Comparison of ENCODE assay signal across 10 cellular contexts in the genomic region with DNA sequence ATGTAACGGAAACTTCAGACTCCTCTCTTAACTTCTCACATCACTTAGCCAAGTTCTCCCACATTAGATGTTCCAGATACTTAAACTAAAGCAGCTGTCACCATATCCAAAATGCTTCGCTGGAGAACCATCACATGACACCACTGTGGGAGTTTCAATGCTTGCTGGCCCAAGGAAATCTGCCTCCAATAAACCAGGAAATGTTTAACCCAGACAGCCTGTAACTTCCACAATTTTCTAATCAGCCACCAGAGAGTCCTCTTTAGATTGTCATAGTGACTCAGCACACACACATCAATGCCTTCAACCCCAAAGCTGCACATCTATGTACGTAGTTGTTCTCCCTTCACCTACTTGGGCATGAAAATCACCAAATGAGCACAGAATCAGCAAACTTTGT.
DNase-seq lines count a peak whose midpoint lies in the region; ATAC-seq and TF ChIP-seq lines count a peak whose summit lies in the region.
"Had no signal": no experiment of that assay in that cellular context is flagged by ENCODE, and none has a peak within 500 bp of the region (broad histone marks: within the 10 kb centered on the region; RNA-seq: fewer than 3 reads in every experiment).

No MANE protein-coding gene starts in this region.

- TF ChIP-seq CTCF in brain microvascular endothelial cell (IDR thresholded peaks at IDR 0.05; ENCODE audit: low read depth, low read length, missing control alignments), result peak; percentile 1
- TF ChIP-seq CTCF in glutamatergic neuron (IDR thresholded peaks at IDR 0.05; ENCODE audit: partially characterized antibody, unreplicated experiment), result no peak
- no peak for TF ChIP-seq CTCF in CD8-positive, alpha-beta T cell (IDR thresholded peaks at IDR 0.05)

- no peaks in the 10 kb centered on the region for H3K27me3 ChIP-seq in brain microvascular endothelial cell (replicated peaks)
- H3K27me3 ChIP-seq in CD8-positive, alpha-beta T cell (ENCODE audit: insufficient read depth, low read length), result no peaks in the 10 kb centered on the region
- no peaks in the 10 kb centered on the region for H3K27me3 ChIP-seq in CD8-positive, alpha-beta memory T cell (ENCODE audit: insufficient read depth, low read length, poor library complexity, severe bottlenecking)
- H3K27me3 ChIP-seq: BLaER1 had no signal

- CTCF ChIA-PET in CD8-positive, alpha-beta T cell (lab: Charles Lee), result no interaction called here
- CTCF ChIA-PET in CD8-positive, alpha-beta memory T cell (lab: Charles Lee), result no interaction called here

- ATAC-seq in left colon, result peak; percentile 53
- ATAC-seq in HG03439 (IDR thresholded peaks at IDR 0.05; ENCODE audit: unreplicated experiment), result no peak
- no peak for ATAC-seq in CD8-positive, alpha-beta T cell

- H3K4me1 Mint-ChIP-seq in glutamatergic neuron (ENCODE audit: low read depth, unreplicated experiment), result no peaks in the 10 kb centered on the region
- H3K4me1 Mint-ChIP-seq in CD8-positive, alpha-beta T cell (ENCODE audit: low read depth), result no peaks in the 10 kb centered on the region
- H3K4me1 Mint-ChIP-seq in CD8-positive, alpha-beta memory T cell, result no peaks in the 10 kb centered on the region
- H3K4me1 Mint-ChIP-seq: activated naive CD4-positive, alpha-beta T cell treated with anti-CD3 and anti-CD28 coated beads, Interleukin-2, amount 50 U/mL, for 24 hours had no signal

- H3K36me3 ChIP-seq in brain microvascular endothelial cell (replicated peaks), result no peaks in the 10 kb centered on the region
- no peaks in the 10 kb centered on the region for H3K36me3 ChIP-seq in CD8-positive, alpha-beta T cell (ENCODE audit: insufficient read depth, low read length)
- no peaks in the 10 kb centered on the region for H3K36me3 ChIP-seq in CD8-positive, alpha-beta memory T cell (ENCODE audit: insufficient read depth, low read length)
- H3K36me3 ChIP-seq: BLaER1 had no signal

- no peaks in the 10 kb centered on the region for H3K4me1 ChIP-seq in CD8-positive, alpha-beta T cell (ENCODE audit: insufficient read depth, low read length)
- no peaks in the 10 kb centered on the region for H3K4me1 ChIP-seq in CD8-positive, alpha-beta memory T cell (ENCODE audit: insufficient read depth, low read length)
- H3K4me1 ChIP-seq: BLaER1 had no signal

- no peaks in the 10 kb centered on the region for H3K9me3 ChIP-seq in CD8-positive, alpha-beta T cell (ENCODE audit: low read length)
- H3K9me3 ChIP-seq in CD8-positive, alpha-beta memory T cell (ENCODE audit: low read length), result no peaks in the 10 kb centered on the region
- H3K9me3 ChIP-seq: BLaER1 had no signal

- peaks cover 2% of the 10 kb centered on the region for H3K9me3 Mint-ChIP-seq in glutamatergic neuron (ENCODE audit: unreplicated experiment)
- H3K9me3 Mint-ChIP-seq in CD8-positive, alpha-beta T cell, result no peaks in the 10 kb centered on the region
- H3K9me3 Mint-ChIP-seq in CD8-positive, alpha-beta memory T cell, result peaks cover 0 to 9% (median 0%) of the 10 kb centered on the region in 5 donors
- H3K9me3 Mint-ChIP-seq: activated naive CD4-positive, alpha-beta T cell treated with anti-CD3 and anti-CD28 coated beads, Interleukin-2, amount 50 U/mL, for 24 hours had no signal

- intact Hi-C loops in left colon (cut with DNase I, micrococcal nuclease), result no loop called here
- intact Hi-C loops in CD8-positive, alpha-beta T cell (cut with DNase I, micrococcal nuclease), result no loop called here

- H3K27ac Mint-ChIP-seq in glutamatergic neuron (ENCODE audit: unreplicated experiment), result no peak overlapping the region
- H3K27ac Mint-ChIP-seq in CD8-positive, alpha-beta T cell, result no peak overlapping the region
- no peak overlapping the region for H3K27ac Mint-ChIP-seq in CD8-positive, alpha-beta memory T cell
- H3K27ac Mint-ChIP-seq: activated naive CD4-positive, alpha-beta T cell treated with anti-CD3 and anti-CD28 coated beads, Interleukin-2, amount 50 U/mL, for 24 hours had no signal

- H3K27me3 Mint-ChIP-seq in glutamatergic neuron (ENCODE audit: unreplicated experiment), result no peaks in the 10 kb centered on the region
- no peaks in the 10 kb centered on the region for H3K27me3 Mint-ChIP-seq in CD8-positive, alpha-beta T cell (ENCODE audit: low read depth)
- no peaks in the 10 kb centered on the region for H3K27me3 Mint-ChIP-seq in CD8-positive, alpha-beta memory T cell
- H3K27me3 Mint-ChIP-seq: activated naive CD4-positive, alpha-beta T cell treated with anti-CD3 and anti-CD28 coated beads, Interleukin-2, amount 50 U/mL, for 24 hours had no signal

- in situ Hi-C loops in brain microvascular endothelial cell (cut with HindIII; ENCODE audit: low pct_ligation_motif_present, low sequenced_read_pairs), result no loop called here

- H3K4me3 ChIP-seq in brain microvascular endothelial cell (ENCODE audit: low read depth, low read length), result no peak overlapping the region
- no peak overlapping the region for H3K4me3 ChIP-seq in CD8-positive, alpha-beta T cell (ENCODE audit: low read depth, low read length)
- H3K4me3 ChIP-seq in CD8-positive, alpha-beta memory T cell (ENCODE audit: low read length), result no peak overlapping the region
- H3K4me3 ChIP-seq: BLaER1 had no signal

- DNase-seq in A172 (ENCODE audit: low spot score), result peak; percentile 46
- peak; percentile 46 for DNase-seq in HT1080 (ENCODE audit: low read depth)
- DNase-seq in brain microvascular endothelial cell, result peak; percentile 80
- DNase-seq in left colon, result no peak
- DNase-seq in glutamatergic neuron, result no peak
- no peak for DNase-seq in CD8-positive, alpha-beta T cell
- DNase-seq in CD8-positive, alpha-beta memory T cell, result no peak

- no peak overlapping the region for H3K4me3 Mint-ChIP-seq in glutamatergic neuron (ENCODE audit: unreplicated experiment)
- H3K4me3 Mint-ChIP-seq in CD8-positive, alpha-beta T cell, result no peak overlapping the region
- H3K4me3 Mint-ChIP-seq in CD8-positive, alpha-beta memory T cell, result no peak overlapping the region
- H3K4me3 Mint-ChIP-seq: activated naive CD4-positive, alpha-beta T cell treated with anti-CD3 and anti-CD28 coated beads, Interleukin-2, amount 50 U/mL, for 24 hours had no signal

- peak overlapping the region; percentile 73 for H3K27ac ChIP-seq in brain microvascular endothelial cell
- no peak overlapping the region for H3K27ac ChIP-seq in CD8-positive, alpha-beta T cell (ENCODE audit: low read depth, low read length)
- no peak overlapping the region for H3K27ac ChIP-seq in CD8-positive, alpha-beta memory T cell (ENCODE audit: low read depth, low read length)
- H3K27ac ChIP-seq: BLaER1 had no signal

- no peaks in the 10 kb centered on the region for H3K36me3 Mint-ChIP-seq in glutamatergic neuron (ENCODE audit: unreplicated experiment)
- no peaks in the 10 kb centered on the region for H3K36me3 Mint-ChIP-seq in CD8-positive, alpha-beta T cell
- H3K36me3 Mint-ChIP-seq in CD8-positive, alpha-beta memory T cell, result no peaks in the 10 kb centered on the region
- H3K36me3 Mint-ChIP-seq: activated naive CD4-positive, alpha-beta T cell treated with anti-CD3 and anti-CD28 coated beads, Interleukin-2, amount 50 U/mL, for 24 hours had no signal

- POLR2A ChIA-PET in CD8-positive, alpha-beta T cell (lab: Charles Lee), result no interaction called here
- POLR2A ChIA-PET in CD8-positive, alpha-beta memory T cell (lab: Charles Lee), result no interaction called here

Comparison
In these comparisons a context has a peak if more than half of its experiments do, and no peak if none do; other contexts are left out.
1. DNase-seq: peak in A172 (single experiment), HT1080 (single experiment) and brain microvascular endothelial cell (single experiment); none in left colon (0 of 2), glutamatergic neuron (single experiment), CD8-positive, alpha-beta T cell (0 of 7) and CD8-positive, alpha-beta memory T cell (0 of 5).